8 cellular contexts compared by ENCODE assay signal in the genomic region with DNA sequence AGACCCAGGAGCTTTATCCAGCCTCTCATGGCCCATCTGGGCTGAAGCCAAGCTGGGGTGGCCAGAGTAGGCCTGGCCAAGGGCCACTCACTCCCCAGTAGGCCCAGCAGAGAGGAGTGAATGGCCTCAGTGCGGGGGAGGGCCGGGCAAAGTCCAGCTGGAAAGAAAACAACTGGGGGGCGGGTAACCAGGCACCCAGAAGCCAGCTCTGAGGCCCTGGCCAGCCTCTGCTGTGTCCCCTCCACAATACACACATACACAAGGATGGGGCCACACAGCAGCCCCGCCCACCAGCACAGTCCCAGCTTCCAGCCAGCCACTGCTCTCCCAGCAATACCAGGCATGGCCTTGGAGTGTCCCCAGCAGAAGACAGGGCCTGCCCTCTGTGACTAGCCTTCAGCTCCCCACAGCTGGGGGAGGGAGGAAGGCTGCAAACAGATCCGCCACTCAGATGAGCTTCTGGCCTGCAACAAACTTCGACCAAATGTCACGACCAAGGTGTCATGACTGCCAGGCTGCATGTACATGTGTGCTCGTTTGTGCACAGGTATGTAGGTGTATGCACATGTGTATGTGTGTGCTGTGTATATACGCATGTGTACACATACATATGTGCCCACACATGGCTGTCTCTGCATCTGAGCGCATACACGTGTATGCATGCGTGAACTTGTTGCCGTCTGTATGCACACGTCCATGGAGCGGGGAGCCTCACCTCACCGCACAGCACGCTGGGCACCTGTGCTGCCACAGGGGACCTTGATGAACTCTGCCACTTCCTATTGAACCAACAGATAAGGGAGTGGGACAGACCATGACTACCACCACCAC. TPM values are rescaled to one million over a fixed set of nuclear protein-coding genes. Genes with fewer than 3 reads are reported as not detected.
DNase-seq lines count a peak whose midpoint lies in the region; ATAC-seq and TF ChIP-seq lines count a peak whose summit lies in the region.

No MANE protein-coding gene starts in this region.

- intact Hi-C loops in heart right ventricle (cut with DNase I) (no loop called here), gastrocnemius medialis (cut with DNase I; ENCODE audit: low total_unique reads) (no loop called here)

- CTCF ChIA-PET in T-cell (lab: Charles Lee) = no interaction called here

- POLR2A ChIA-PET in T-cell (lab: Charles Lee) = no interaction called here

- peaks cover 26 to 85% (median 70%) of the 10 kb centered on the region in 9 donors for H3K4me1 ChIP-seq in heart right ventricle
- peaks cover 33 to 41% of the 10 kb centered on the region in 2 donors for H3K4me1 ChIP-seq in gastrocnemius medialis

- H3K4me3 ChIP-seq in H7 (ENCODE audit: insufficient read depth, low read depth, low read length) = no peak overlapping the region
- peak overlapping the region in 1 of 10 donors; percentile 10 for H3K4me3 ChIP-seq in heart right ventricle
- no peak overlapping the region for H3K4me3 ChIP-seq in gastrocnemius medialis

- H3K9me3 ChIP-seq in heart right ventricle = no peaks in the 10 kb centered on the region
- H3K9me3 ChIP-seq in gastrocnemius medialis = no peaks in the 10 kb centered on the region

- peak in 2 of 9 donors; percentile 7 to 10 for TF ChIP-seq CTCF in heart right ventricle (IDR thresholded peaks at IDR 0.05)
- no peak for TF ChIP-seq CTCF in gastrocnemius medialis (IDR thresholded peaks at IDR 0.05 in 4 of 5, conservative IDR thresholded peaks at IDR 0.05 in 1 of 5)

- no peak for TF ChIP-seq POLR2A in gastrocnemius medialis (IDR thresholded peaks at IDR 0.05)

- peak overlapping the region; percentile 21 to 46 for H3K27ac Mint-ChIP-seq in T-cell

- 62 to 69% methylated on average over 17 of the region's 17 CpGs for WGBS in heart right ventricle, 2 donors

- H3K27ac ChIP-seq in heart right ventricle (peak overlapping the region in 9 of 10 donors; percentile 20 to 96 (median 85)), gastrocnemius medialis (peak overlapping the region in 3 of 4 donors; percentile 27 to 73 (median 63))

- peaks cover 39 to 41% (median 41%) of the 10 kb centered on the region in 3 donors for H3K4me1 Mint-ChIP-seq in T-cell

- peaks cover 1% of the 10 kb centered on the region for H3K36me3 Mint-ChIP-seq in T-cell

- no peaks in the 10 kb centered on the region for H3K9me3 Mint-ChIP-seq in T-cell

- ATAC-seq in T-cell (replicated peaks in 1 of 4) (no peak), heart right ventricle (peak; percentile 5 to 50 (median 25)), gastrocnemius medialis (no peak), GM21786 (IDR thresholded peaks at IDR 0.05; ENCODE audit: unreplicated experiment) (no peak)

- H3K36me3 ChIP-seq in H7 (replicated peaks; ENCODE audit: control insufficient read depth, insufficient read depth, low read length) = peaks cover 3% of the 10 kb centered on the region
- H3K36me3 ChIP-seq in heart right ventricle = peaks cover 0 to 6% (median 0%) of the 10 kb centered on the region in 9 donors
- no peaks in the 10 kb centered on the region for H3K36me3 ChIP-seq in gastrocnemius medialis

- peak overlapping the region in 1 of 3 donors; percentile 9 for H3K4me3 Mint-ChIP-seq in T-cell

- H3K27me3 ChIP-seq in H7 (ENCODE audit: control insufficient read depth, insufficient read depth, low read length) (no peaks in the 10 kb centered on the region), heart right ventricle (no peaks in the 10 kb centered on the region), gastrocnemius medialis (peaks cover 30 to 37% (median 34%) of the 10 kb centered on the region in 3 donors)

- H3K27me3 Mint-ChIP-seq in T-cell = no peaks in the 10 kb centered on the region

- in situ Hi-C loops in gastrocnemius medialis (cut with MboI; ENCODE audit: low sequenced_read_pairs in 4 of 4) = no loop called here

- DNase-seq in H7 (peak; percentile 71), T-cell (no peak), heart right ventricle (peak in 1 of 2 donors; percentile 54), gastrocnemius medialis (no peak), GDM1 (lab: John Stamatoyannopoulos, UW) (no peak), AG08396 (ENCODE audit: low spot score) (no peak)
- no peak for DNase-seq in stimulated activated CD4-positive, alpha-beta T cell treated with anti-CD3 and anti-CD28 coated beads, Interleukin-2, amount 100 ng/mL, for 48 hours

RNA-seq across cellular contexts. Expression of a gene that starts 5.0 kb away (rescaled TPM):
- 324 and 345 TPM in 2 replicates for total RNA-seq in H7 (2014; rRNA removed; shearing (Covaris generic))
- total RNA-seq in T-cell (10 to 100 TPM; 32.9 to 44.3 (median 41.8) TPM), heart right ventricle (10 to 100 TPM; 12.7 to 35.7 (median 24.8) TPM), gastrocnemius medialis (10 to 100 TPM; 12.4 to 22.3 (median 18.4) TPM)
- polyA plus RNA-seq in heart right ventricle = 10 to 100 TPM; 40.8 to 76.3 TPM

RNA-seq across cellular contexts. Expression of a gene that starts 18.3 kb away (rescaled TPM):
- not detected in 2 replicates for total RNA-seq in H7 (2014; rRNA removed; shearing (Covaris generic))
- total RNA-seq in T-cell (not detected), heart right ventricle (not detected), gastrocnemius medialis (not detected)
- polyA plus RNA-seq in heart right ventricle = not detected

Comparison
In these comparisons a context has a peak if more than half of its experiments do, and no peak if none do; other contexts are left out.
1. ATAC-seq: peak in heart right ventricle (8 of 8); none in T-cell (0 of 4), gastrocnemius medialis (0 of 2) and GM21786 (single experiment).